1 cellular context compared by ENCODE assay signal in the genomic region with DNA sequence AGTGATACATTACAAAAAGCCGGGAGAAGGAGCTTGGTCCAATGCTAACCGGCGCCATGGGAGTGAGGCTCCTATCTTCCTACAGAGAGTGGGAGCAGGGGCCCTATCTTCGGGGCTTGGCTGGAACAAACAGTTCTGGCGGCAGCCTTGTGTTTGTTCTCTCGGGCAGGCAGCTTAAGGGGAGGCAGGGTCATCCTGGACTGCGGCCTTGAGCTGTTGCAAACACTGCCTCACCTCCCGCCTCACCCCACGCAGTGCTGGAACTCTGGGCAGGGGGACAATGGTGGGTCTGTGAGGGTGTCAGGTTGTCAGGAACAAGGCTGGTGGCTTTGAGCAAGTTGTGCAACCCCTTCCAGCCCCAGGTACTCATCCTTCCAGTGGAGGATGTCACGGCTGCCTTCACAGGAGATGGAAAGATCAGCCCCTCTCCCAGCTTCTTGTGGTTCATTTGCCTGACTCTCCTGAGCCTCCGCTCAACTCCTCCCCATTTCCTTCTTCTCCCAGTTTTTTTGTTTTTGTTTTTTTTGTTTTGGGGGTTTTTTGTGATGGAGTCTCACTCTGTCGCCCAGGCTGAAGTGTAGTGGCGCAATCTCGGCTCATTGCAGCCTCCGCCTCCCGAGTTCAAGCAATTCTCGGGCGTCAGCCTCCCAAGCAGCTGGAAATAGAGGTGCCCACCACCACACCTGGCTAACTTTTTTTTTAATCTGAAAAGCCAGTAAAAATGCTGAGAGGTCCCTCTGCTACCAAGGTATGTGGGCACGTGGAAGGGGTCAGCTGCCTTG.
TF ChIP-seq lines count a peak whose summit lies in the region.

No MANE protein-coding gene starts in this region.

TF ChIP-seq in HepG2, 621 proteins besides CTCF, POLR2A, EP300 and RAD21 (continued from another document and continues in another):
- TF ChIP-seq, protein P1, sequence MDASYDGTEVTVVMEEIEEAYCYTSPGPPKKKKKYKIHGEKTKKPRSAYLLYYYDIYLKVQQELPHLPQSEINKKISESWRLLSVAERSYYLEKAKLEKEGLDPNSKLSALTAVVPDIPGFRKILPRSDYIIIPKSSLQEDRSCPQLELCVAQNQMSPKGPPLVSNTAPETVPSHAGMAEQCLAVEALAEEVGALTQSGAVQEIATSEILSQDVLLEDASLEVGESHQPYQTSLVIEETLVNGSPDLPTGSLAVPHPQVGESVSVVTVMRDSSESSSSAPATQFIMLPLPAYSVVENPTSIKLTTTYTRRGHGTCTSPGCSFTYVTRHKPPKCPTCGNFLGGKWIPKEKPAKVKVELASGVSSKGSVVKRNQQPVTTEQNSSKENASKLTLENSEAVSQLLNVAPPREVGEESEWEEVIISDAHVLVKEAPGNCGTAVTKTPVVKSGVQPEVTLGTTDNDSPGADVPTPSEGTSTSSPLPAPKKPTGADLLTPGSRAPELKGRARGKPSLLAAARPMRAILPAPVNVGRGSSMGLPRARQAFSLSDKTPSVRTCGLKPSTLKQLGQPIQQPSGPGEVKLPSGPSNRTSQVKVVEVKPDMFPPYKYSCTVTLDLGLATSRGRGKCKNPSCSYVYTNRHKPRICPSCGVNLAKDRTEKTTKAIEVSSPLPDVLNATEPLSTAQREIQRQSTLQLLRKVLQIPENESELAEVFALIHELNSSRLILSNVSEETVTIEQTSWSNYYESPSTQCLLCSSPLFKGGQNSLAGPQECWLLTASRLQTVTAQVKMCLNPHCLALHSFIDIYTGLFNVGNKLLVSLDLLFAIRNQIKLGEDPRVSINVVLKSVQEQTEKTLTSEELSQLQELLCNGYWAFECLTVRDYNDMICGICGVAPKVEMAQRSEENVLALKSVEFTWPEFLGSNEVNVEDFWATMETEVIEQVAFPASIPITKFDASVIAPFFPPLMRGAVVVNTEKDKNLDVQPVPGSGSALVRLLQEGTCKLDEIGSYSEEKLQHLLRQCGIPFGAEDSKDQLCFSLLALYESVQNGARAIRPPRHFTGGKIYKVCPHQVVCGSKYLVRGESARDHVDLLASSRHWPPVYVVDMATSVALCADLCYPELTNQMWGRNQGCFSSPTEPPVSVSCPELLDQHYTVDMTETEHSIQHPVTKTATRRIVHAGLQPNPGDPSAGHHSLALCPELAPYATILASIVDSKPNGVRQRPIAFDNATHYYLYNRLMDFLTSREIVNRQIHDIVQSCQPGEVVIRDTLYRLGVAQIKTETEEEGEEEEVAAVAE (CRISPR knock-in tag; IDR thresholded peaks at IDR 0.05; ENCODE audit: borderline replicate concordance): no peak
- TF ChIP-seq ZNF382 (CRISPR knock-in tag; IDR thresholded peaks at IDR 0.05; ENCODE audit: borderline replicate concordance) (no peak), NBN (conservative IDR thresholded peaks at IDR 0.05) (no peak), SP140L (CRISPR knock-in tag; IDR thresholded peaks at IDR 0.05; ENCODE audit: borderline replicate concordance) (no peak), HOXA3 (CRISPR knock-in tag; IDR thresholded peaks at IDR 0.05) (peak; percentile 97), RBAK (CRISPR knock-in tag; IDR thresholded peaks at IDR 0.05) (no peak), PCBP1 (IDR thresholded peaks at IDR 0.05; ENCODE audit: borderline replicate concordance, low read depth, low read length) (0 out of 2 replicates have a peak, but pooled peaks have one; percentile 38), YEATS2 (CRISPR knock-in tag; IDR thresholded peaks at IDR 0.05; ENCODE audit: borderline replicate concordance) (no peak), RXRB (CRISPR knock-in tag; IDR thresholded peaks at IDR 0.05; ENCODE audit: borderline replicate concordance) (peak; percentile 96), MLLT10 (CRISPR knock-in tag; IDR thresholded peaks at IDR 0.05) (no peak), GABPA (IDR thresholded peaks at IDR 0.05; ENCODE audit: low read depth, low read length) (no peak), GABPA (CRISPR knock-in tag; IDR thresholded peaks at IDR 0.05; ENCODE audit: low read depth) (no peak), GTF3A (CRISPR knock-in tag; conservative IDR thresholded peaks at IDR 0.05) (peak; percentile 80; the same call in 1 of the 2 replicates), ZZZ3 (CRISPR knock-in tag; IDR thresholded peaks at IDR 0.05; ENCODE audit: borderline replicate concordance) (no peak; the same call in 1 of the 2 replicates), JUN (CRISPR knock-in tag; IDR thresholded peaks at IDR 0.05) (no peak; the same call in 1 of the 2 replicates), ZNF430 (CRISPR knock-in tag; IDR thresholded peaks at IDR 0.05) (peak; percentile 62; the same call in 1 of the 2 replicates), CCDC6 (CRISPR knock-in tag; IDR thresholded peaks at IDR 0.05) (peak; percentile 88; the same call in 1 of the 2 replicates), ZNF274 (CRISPR knock-in tag; IDR thresholded peaks at IDR 0.05) (no peak), ZNF17 (CRISPR knock-in tag; IDR thresholded peaks at IDR 0.05) (no peak), ZSCAN9 (CRISPR knock-in tag; IDR thresholded peaks at IDR 0.05; ENCODE audit: borderline replicate concordance) (0 out of 2 replicates have a peak, but pooled peaks have one; percentile 28), MXI1 (IDR thresholded peaks at IDR 0.05; ENCODE audit: borderline replicate concordance, low read depth, low read length) (no peak), ZNF136 (CRISPR knock-in tag; IDR thresholded peaks at IDR 0.05; ENCODE audit: low read depth) (no peak), ESRRA (CRISPR knock-in tag; IDR thresholded peaks at IDR 0.05; ENCODE audit: low read depth) (peak; percentile 80), ATF7 (IDR thresholded peaks at IDR 0.05) (no peak), ATF7 (CRISPR knock-in tag; IDR thresholded peaks at IDR 0.05) (peak; percentile 61; the same call in 1 of the 2 replicates), ZSCAN20 (CRISPR knock-in tag; IDR thresholded peaks at IDR 0.05; ENCODE audit: borderline replicate concordance) (no peak), EZH2 (conservative IDR thresholded peaks at IDR 0.05; ENCODE audit: low read depth, low read length) (no peak), SMYD3 (CRISPR knock-in tag; IDR thresholded peaks at IDR 0.05) (peak; percentile 83), RNF2 (conservative IDR thresholded peaks at IDR 0.05; ENCODE audit: low read depth) (no peak), ZNF7 (CRISPR knock-in tag; IDR thresholded peaks at IDR 0.05) (peak; percentile 50; the same call in 1 of the 2 replicates), ATAD3A (CRISPR knock-in tag; IDR thresholded peaks at IDR 0.05) (no peak), ARNT (IDR thresholded peaks at IDR 0.05) (no peak), PHF21A (CRISPR knock-in tag; IDR thresholded peaks at IDR 0.05) (peak; percentile 93)
- TF ChIP-seq, protein P2, sequence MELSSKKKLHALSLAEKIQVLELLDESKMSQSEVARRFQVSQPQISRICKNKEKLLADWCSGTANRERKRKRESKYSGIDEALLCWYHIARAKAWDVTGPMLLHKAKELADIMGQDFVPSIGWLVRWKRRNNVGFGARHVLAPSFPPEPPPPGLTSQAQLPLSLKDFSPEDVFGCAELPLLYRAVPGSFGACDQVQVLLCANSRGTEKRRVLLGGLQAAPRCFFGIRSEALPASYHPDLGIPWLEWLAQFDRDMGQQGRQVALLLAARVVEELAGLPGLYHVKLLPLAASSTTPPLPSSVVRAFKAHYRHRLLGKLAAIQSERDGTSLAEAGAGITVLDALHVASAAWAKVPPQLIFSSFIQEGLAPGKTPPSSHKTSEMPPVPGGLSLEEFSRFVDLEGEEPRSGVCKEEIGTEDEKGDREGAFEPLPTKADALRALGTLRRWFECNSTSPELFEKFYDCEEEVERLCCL (CRISPR knock-in tag; IDR thresholded peaks at IDR 0.05; ENCODE audit: borderline replicate concordance): no peak
- TF ChIP-seq, protein P3, sequence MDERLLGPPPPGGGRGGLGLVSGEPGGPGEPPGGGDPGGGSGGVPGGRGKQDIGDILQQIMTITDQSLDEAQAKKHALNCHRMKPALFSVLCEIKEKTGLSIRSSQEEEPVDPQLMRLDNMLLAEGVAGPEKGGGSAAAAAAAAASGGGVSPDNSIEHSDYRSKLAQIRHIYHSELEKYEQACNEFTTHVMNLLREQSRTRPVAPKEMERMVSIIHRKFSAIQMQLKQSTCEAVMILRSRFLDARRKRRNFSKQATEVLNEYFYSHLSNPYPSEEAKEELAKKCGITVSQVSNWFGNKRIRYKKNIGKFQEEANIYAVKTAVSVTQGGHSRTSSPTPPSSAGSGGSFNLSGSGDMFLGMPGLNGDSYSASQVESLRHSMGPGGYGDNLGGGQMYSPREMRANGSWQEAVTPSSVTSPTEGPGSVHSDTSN (CRISPR knock-in tag; IDR thresholded peaks at IDR 0.05): no peak
- TF ChIP-seq, protein P4, sequence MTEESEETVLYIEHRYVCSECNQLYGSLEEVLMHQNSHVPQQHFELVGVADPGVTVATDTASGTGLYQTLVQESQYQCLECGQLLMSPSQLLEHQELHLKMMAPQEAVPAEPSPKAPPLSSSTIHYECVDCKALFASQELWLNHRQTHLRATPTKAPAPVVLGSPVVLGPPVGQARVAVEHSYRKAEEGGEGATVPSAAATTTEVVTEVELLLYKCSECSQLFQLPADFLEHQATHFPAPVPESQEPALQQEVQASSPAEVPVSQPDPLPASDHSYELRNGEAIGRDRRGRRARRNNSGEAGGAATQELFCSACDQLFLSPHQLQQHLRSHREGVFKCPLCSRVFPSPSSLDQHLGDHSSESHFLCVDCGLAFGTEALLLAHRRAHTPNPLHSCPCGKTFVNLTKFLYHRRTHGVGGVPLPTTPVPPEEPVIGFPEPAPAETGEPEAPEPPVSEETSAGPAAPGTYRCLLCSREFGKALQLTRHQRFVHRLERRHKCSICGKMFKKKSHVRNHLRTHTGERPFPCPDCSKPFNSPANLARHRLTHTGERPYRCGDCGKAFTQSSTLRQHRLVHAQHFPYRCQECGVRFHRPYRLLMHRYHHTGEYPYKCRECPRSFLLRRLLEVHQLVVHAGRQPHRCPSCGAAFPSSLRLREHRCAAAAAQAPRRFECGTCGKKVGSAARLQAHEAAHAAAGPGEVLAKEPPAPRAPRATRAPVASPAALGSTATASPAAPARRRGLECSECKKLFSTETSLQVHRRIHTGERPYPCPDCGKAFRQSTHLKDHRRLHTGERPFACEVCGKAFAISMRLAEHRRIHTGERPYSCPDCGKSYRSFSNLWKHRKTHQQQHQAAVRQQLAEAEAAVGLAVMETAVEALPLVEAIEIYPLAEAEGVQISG (CRISPR knock-in tag; IDR thresholded peaks at IDR 0.05): peak; percentile 80
- TF ChIP-seq, protein P5, sequence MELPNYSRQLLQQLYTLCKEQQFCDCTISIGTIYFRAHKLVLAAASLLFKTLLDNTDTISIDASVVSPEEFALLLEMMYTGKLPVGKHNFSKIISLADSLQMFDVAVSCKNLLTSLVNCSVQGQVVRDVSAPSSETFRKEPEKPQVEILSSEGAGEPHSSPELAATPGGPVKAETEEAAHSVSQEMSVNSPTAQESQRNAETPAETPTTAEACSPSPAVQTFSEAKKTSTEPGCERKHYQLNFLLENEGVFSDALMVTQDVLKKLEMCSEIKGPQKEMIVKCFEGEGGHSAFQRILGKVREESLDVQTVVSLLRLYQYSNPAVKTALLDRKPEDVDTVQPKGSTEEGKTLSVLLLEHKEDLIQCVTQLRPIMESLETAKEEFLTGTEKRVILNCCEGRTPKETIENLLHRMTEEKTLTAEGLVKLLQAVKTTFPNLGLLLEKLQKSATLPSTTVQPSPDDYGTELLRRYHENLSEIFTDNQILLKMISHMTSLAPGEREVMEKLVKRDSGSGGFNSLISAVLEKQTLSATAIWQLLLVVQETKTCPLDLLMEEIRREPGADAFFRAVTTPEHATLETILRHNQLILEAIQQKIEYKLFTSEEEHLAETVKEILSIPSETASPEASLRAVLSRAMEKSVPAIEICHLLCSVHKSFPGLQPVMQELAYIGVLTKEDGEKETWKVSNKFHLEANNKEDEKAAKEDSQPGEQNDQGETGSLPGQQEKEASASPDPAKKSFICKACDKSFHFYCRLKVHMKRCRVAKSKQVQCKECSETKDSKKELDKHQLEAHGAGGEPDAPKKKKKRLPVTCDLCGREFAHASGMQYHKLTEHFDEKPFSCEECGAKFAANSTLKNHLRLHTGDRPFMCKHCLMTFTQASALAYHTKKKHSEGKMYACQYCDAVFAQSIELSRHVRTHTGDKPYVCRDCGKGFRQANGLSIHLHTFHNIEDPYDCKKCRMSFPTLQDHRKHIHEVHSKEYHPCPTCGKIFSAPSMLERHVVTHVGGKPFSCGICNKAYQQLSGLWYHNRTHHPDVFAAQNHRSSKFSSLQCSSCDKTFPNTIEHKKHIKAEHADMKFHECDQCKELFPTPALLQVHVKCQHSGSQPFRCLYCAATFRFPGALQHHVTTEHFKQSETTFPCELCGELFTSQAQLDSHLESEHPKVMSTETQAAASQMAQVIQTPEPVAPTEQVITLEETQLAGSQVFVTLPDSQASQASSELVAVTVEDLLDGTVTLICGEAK (IDR thresholded peaks at IDR 0.05): no peak
- TF ChIP-seq, protein P5 (CRISPR knock-in tag; IDR thresholded peaks at IDR 0.05): peak; percentile 75
- TF ChIP-seq, protein P6, sequence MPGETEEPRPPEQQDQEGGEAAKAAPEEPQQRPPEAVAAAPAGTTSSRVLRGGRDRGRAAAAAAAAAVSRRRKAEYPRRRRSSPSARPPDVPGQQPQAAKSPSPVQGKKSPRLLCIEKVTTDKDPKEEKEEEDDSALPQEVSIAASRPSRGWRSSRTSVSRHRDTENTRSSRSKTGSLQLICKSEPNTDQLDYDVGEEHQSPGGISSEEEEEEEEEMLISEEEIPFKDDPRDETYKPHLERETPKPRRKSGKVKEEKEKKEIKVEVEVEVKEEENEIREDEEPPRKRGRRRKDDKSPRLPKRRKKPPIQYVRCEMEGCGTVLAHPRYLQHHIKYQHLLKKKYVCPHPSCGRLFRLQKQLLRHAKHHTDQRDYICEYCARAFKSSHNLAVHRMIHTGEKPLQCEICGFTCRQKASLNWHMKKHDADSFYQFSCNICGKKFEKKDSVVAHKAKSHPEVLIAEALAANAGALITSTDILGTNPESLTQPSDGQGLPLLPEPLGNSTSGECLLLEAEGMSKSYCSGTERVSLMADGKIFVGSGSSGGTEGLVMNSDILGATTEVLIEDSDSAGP (CRISPR knock-in tag; IDR thresholded peaks at IDR 0.05; ENCODE audit: borderline replicate concordance): peak; percentile 87
